In genomic region chr10:13536674-13537366, GRCh38 we compare ENCODE assay signal across 9 cellular contexts. TPM values are rescaled to one million over a fixed set of nuclear protein-coding genes. Genes with fewer than 3 reads are reported as not detected.
A peak's percentile ranks its signal among the peaks of the same experiment; 100 is the strongest.
DNase-seq lines count a peak whose midpoint lies in the region; ATAC-seq and TF ChIP-seq lines count a peak whose summit lies in the region.
"Had no signal": no experiment of that assay in that cellular context is flagged by ENCODE, and none has a peak within 500 bp of the region (broad histone marks: within the 10 kb centered on the region; RNA-seq: fewer than 3 reads in every experiment).

No MANE protein-coding gene starts in this region.

- no peak overlapping the region for H3K4me2 ChIP-seq in smooth muscle cell

- no peaks in the 10 kb centered on the region for H3F3A ChIP-seq in smooth muscle cell (ENCODE audit: low read depth)

- no peaks in the 10 kb centered on the region for H3K9me3 ChIP-seq in smooth muscle cell (replicated peaks; ENCODE audit: low read depth)

- no peaks in the 10 kb centered on the region for H4K20me1 ChIP-seq in smooth muscle cell (ENCODE audit: low read depth)

- 56% methylated on average over 11 of the region's 11 CpGs for WGBS in smooth muscle cell (ENCODE audit: low lambda C conversion rate)

- peaks cover 3% of the 10 kb centered on the region for H3K4me1 ChIP-seq in smooth muscle cell (ENCODE audit: low read depth)

- peak overlapping the region; percentile 4 for H2AFZ ChIP-seq in smooth muscle cell (ENCODE audit: low read depth)

- no peaks in the 10 kb centered on the region for H3K36me3 ChIP-seq in smooth muscle cell (ENCODE audit: low read depth)

- no peaks in the 10 kb centered on the region for H3K79me2 ChIP-seq in smooth muscle cell (ENCODE audit: low read depth)

- intact Hi-C loops in left cardiac atrium (cut with DNase I): loop anchor here in 1 of 2 donors (2.0 to 5.0 kb wide), 2 partner anchors 164 to 375 kb away; partner anchors contain the start of gene MCM10

- peak overlapping the region; percentile 44; the same call in 1 of the 2 replicates for H3K27ac ChIP-seq in VCaP
- no peak overlapping the region for H3K27ac ChIP-seq in smooth muscle cell (ENCODE audit: low read depth)
- H3K27ac ChIP-seq: dorsolateral prefrontal cortex had no signal

- TF ChIP-seq CTCF in GM12873 (IDR thresholded peaks at IDR 0.05; ENCODE audit: insufficient read depth, low read depth, low read length, missing control alignments) (peak; percentile 67), VCaP (conservative IDR thresholded peaks at IDR 0.05) (peak; percentile 92), smooth muscle cell (IDR thresholded peaks at IDR 0.05; ENCODE audit: borderline replicate concordance, insufficient read depth, poor library complexity, severe bottlenecking) (peak; percentile 54)

- no peak overlapping the region for H3K9ac ChIP-seq in smooth muscle cell (ENCODE audit: low read depth)

- H3K4me3 ChIP-seq in smooth muscle cell: no peak overlapping the region
- H3K4me3 ChIP-seq: dorsolateral prefrontal cortex had no signal

- ATAC-seq in left cardiac atrium (peak; percentile 80 to 81), GM21381 (IDR thresholded peaks at IDR 0.05; ENCODE audit: unreplicated experiment) (no peak)

- H3K27me3 ChIP-seq in smooth muscle cell (ENCODE audit: low read depth): peaks cover 15% of the 10 kb centered on the region

- DNase-seq in A172 (ENCODE audit: low spot score) (peak; percentile 35), NCI-H1417 (lab: John Stamatoyannopoulos, UW) (peak; percentile 5 to 85 (median 59)), left cardiac atrium (peak; percentile 47), smooth muscle cell (lab: John Stamatoyannopoulos, UW; ENCODE audit: unreplicated experiment) (peak; percentile 4), activated gamma-delta T cell treated with Interleukin-2 at 50 U/mL for 16 hours (no peak)

RNA-seq across cellular contexts. Expression of gene BEND7, which starts 8.0 kb away (rescaled TPM):
- total RNA-seq in A172 (2014; rRNA removed; shearing (Covaris generic)): 22.0 and 44.2 TPM in 2 replicates
- total RNA-seq in left cardiac atrium: 10 to 100 TPM; 16.2 to 17.9 TPM
- total RNA-seq in smooth muscle cell: 3.4 and 5.8 TPM in 2 replicates
- 1.7 and 4.4 TPM in 2 replicates for polyA plus RNA-seq in smooth muscle cell

RNA-seq across cellular contexts. Expression of gene PRPF18, which starts 49.9 kb away (rescaled TPM):
- 48.2 and 57.8 TPM in 2 replicates for total RNA-seq in A172 (2014; rRNA removed; shearing (Covaris generic))
- 10 to 100 TPM; 14.3 to 15.2 TPM for total RNA-seq in left cardiac atrium
- total RNA-seq in smooth muscle cell: 31.1 and 36.9 TPM in 2 replicates
- polyA plus RNA-seq in smooth muscle cell: 21.6 and 22.4 TPM in 2 replicates
